In genomic region chr11:95322546-95322945, GRCh38 we compare ENCODE assay signal across 21 cellular contexts.
DNase-seq lines count a peak whose midpoint lies in the region; ATAC-seq, FAIRE-seq and TF ChIP-seq lines count a peak whose summit lies in the region.
"Had no signal": no experiment of that assay in that cellular context is flagged by ENCODE, and none has a peak within 500 bp of the region (broad histone marks: within the 10 kb centered on the region; RNA-seq: fewer than 3 reads in every experiment).

No MANE protein-coding gene starts in this region.

- TF ChIP-seq CTCF in heart right ventricle (IDR thresholded peaks at IDR 0.05) (no peak), mammary epithelial cell (conservative IDR thresholded peaks at IDR 0.05 in 1 of 2, IDR thresholded peaks at IDR 0.05 in 1 of 2; ENCODE audit: extremely low read depth in 1 of 2, insufficient read depth in 1 of 2, low read depth in 1 of 2, low read length in 2 of 2) (no peak), keratinocyte (optimal IDR thresholded peaks at IDR 0.05 in 1 of 3, IDR thresholded peaks at IDR 0.05 in 1 of 3, conservative IDR thresholded peaks at IDR 0.05 in 1 of 3; ENCODE audit: extremely low read depth in 1 of 3, insufficient read depth in 2 of 3, low read length in 3 of 3) (no peak)

- H3K27ac ChIP-seq in heart right ventricle (peak overlapping the region in 1 of 10 donors; percentile 16), mammary epithelial cell (ENCODE audit: insufficient read depth, low read depth, low read length) (no peak overlapping the region), keratinocyte (ENCODE audit: control insufficient read depth, insufficient read depth, low read length) (no peak overlapping the region)

- H3K4me2 ChIP-seq in mammary epithelial cell (ENCODE audit: insufficient read depth, low read depth, low read length) = no peak overlapping the region
- H3K4me2 ChIP-seq in keratinocyte (ENCODE audit: control insufficient read depth, extremely low read depth, insufficient read depth, low read depth, low read length) = peak overlapping the region; percentile 3
- H3K4me2 ChIP-seq: SK-N-SH had no signal

- in situ Hi-C loops in mammary epithelial cell (cut with MboI; ENCODE audit: low sequenced_read_pairs in 2 of 2) = no loop called here

- H3K27ac Mint-ChIP-seq in naive thymus-derived CD8-positive, alpha-beta T cell = no peak overlapping the region
- H3K27ac Mint-ChIP-seq: activated T-cell treated with anti-CD3 and anti-CD28 coated beads, Interleukin-2, amount 50 U/mL, for 72 hours had no signal

- no peaks in the 10 kb centered on the region for H3K27me3 Mint-ChIP-seq in naive thymus-derived CD8-positive, alpha-beta T cell

- BruUV-seq in mammary epithelial cell (replicated peaks; lab: Mats Ljungman, UMichigan) = no TSS peak

- H3K9me3 Mint-ChIP-seq in naive thymus-derived CD8-positive, alpha-beta T cell = peaks cover 0 to 2% (median 0%) of the 10 kb centered on the region in 9 donors
- H3K9me3 Mint-ChIP-seq: activated T-cell treated with anti-CD3 and anti-CD28 coated beads, Interleukin-2, amount 50 U/mL, for 72 hours had no signal

- H3K4me1 ChIP-seq in heart right ventricle = peaks cover 0 to 25% (median 13%) of the 10 kb centered on the region in 9 donors
- H3K4me1 ChIP-seq in mammary epithelial cell (ENCODE audit: insufficient read depth, low read length) = peaks cover 15% of the 10 kb centered on the region
- H3K4me1 ChIP-seq in keratinocyte (ENCODE audit: control insufficient read depth, extremely low read depth, insufficient read depth, low read length) = peaks cover 5% of the 10 kb centered on the region

- POLR2A ChIA-PET in naive thymus-derived CD8-positive, alpha-beta T cell (lab: Charles Lee) = no interaction called here

- H3K4me3 ChIP-seq in heart right ventricle = no peak overlapping the region
- no peak overlapping the region for H3K4me3 ChIP-seq in mammary epithelial cell (replicated peaks in 1 of 3; ENCODE audit: insufficient read depth in 1 of 3, low read depth in 2 of 3, low read length in 3 of 3)
- H3K4me3 ChIP-seq in keratinocyte (ENCODE audit: control insufficient read depth in 2 of 3, extremely low read depth in 1 of 3, insufficient read depth in 2 of 3, low read depth in 1 of 3, low read length in 3 of 3) = no peak overlapping the region

- H3K4me3 Mint-ChIP-seq in naive thymus-derived CD8-positive, alpha-beta T cell = no peak overlapping the region
- H3K4me3 Mint-ChIP-seq: activated T-cell treated with anti-CD3 and anti-CD28 coated beads, Interleukin-2, amount 50 U/mL, for 72 hours; CD4-positive, CD25-positive, alpha-beta regulatory T cell had no signal

- H3K36me3 Mint-ChIP-seq in naive thymus-derived CD8-positive, alpha-beta T cell = peaks cover 0 to 3% (median 0%) of the 10 kb centered on the region in 3 donors
- H3K36me3 Mint-ChIP-seq: activated naive CD4-positive, alpha-beta T cell treated with anti-CD3 and anti-CD28 coated beads, Interleukin-2, amount 50 U/mL, for 72 hours; CD4-positive, CD25-positive, alpha-beta regulatory T cell had no signal

- H2AFZ ChIP-seq in mammary epithelial cell (ENCODE audit: low read depth, low read length) (peak overlapping the region; percentile 50), keratinocyte (ENCODE audit: control insufficient read depth, low read length) (no peak overlapping the region)

- DNase-seq in heart right ventricle = no peak
- DNase-seq in cardiac septum (ENCODE audit: low spot score) = no peak
- DNase-seq in mammary epithelial cell = peak; percentile 69
- no peak for DNase-seq in keratinocyte (ENCODE audit: low read depth, low spot score)
- no peak for DNase-seq in naive thymus-derived CD8-positive, alpha-beta T cell
- no peak for DNase-seq in stimulated activated CD4-positive, alpha-beta T cell treated with anti-CD3 and anti-CD28 coated beads, Interleukin-4, amount 100 ng/mL, for 4 hours
- DNase-seq in stimulated activated CD4-positive, alpha-beta T cell treated with anti-CD3 and anti-CD28 coated beads, Interleukin-1b, Interleukin-23, amount 100 ng/mL, for 48 hours = no peak
- no peak for DNase-seq in activated naive CD4-positive, alpha-beta T cell treated with Interleukin-2 at 50 U/mL for 16 hours
- DNase-seq: activated CD4-positive, alpha-beta T cell treated with anti-CD3 and anti-CD28 coated beads for 1 hour; activated CD8-positive, alpha-beta memory T cell treated with anti-CD3 and anti-CD28 coated beads for 24 hours; activated T-cell treated with anti-CD3 and anti-CD28 coated beads, Interleukin-2, amount 50 U/mL, for 72 hours; CD4-positive, CD25-positive, alpha-beta regulatory T cell; DMS 273 treated with DMSO at 0.1 percent for 48 hours; erythroblast; glutamatergic neuron; NCI-H1694 treated with DMSO at 0.1 percent for 48 hours; NCI-H82; SK-N-SH had no signal

- H3K36me3 ChIP-seq in heart right ventricle = no peaks in the 10 kb centered on the region
- no peaks in the 10 kb centered on the region for H3K36me3 ChIP-seq in mammary epithelial cell (ENCODE audit: insufficient read depth, low read length)
- no peaks in the 10 kb centered on the region for H3K36me3 ChIP-seq in keratinocyte (ENCODE audit: control insufficient read depth in 2 of 2, extremely low read depth in 1 of 2, insufficient read depth in 2 of 2, low read length in 2 of 2)

- no peaks in the 10 kb centered on the region for H3K9me3 ChIP-seq in heart right ventricle
- no peaks in the 10 kb centered on the region for H3K9me3 ChIP-seq in mammary epithelial cell (replicated peaks; ENCODE audit: insufficient read depth, low read length)
- H3K9me3 ChIP-seq in keratinocyte (ENCODE audit: control insufficient read depth, low read depth, low read length) = no peaks in the 10 kb centered on the region
- H3K9me3 ChIP-seq: SK-N-SH had no signal

- FAIRE-seq in keratinocyte (lab: Jason Lieb, UNC) = peak; percentile 58
- FAIRE-seq: GM12891, H54 had no signal

- H3K9ac ChIP-seq in mammary epithelial cell (ENCODE audit: insufficient read depth, low read length) = no peak overlapping the region
- H3K9ac ChIP-seq in keratinocyte (ENCODE audit: control insufficient read depth, extremely low read depth, insufficient read depth, low read length) = no peak overlapping the region
- H3K9ac ChIP-seq: SK-N-SH had no signal

- H3K4me1 Mint-ChIP-seq in naive thymus-derived CD8-positive, alpha-beta T cell = peaks cover 0 to 6% (median under 1%) of the 10 kb centered on the region in 4 donors

- no peaks in the 10 kb centered on the region for H4K20me1 ChIP-seq in mammary epithelial cell (ENCODE audit: insufficient read depth, low read length)
- no peaks in the 10 kb centered on the region for H4K20me1 ChIP-seq in keratinocyte (ENCODE audit: control insufficient read depth, extremely low read depth, insufficient read depth, low read length)

- H3K9me1 ChIP-seq in keratinocyte (ENCODE audit: control insufficient read depth, extremely low read depth, insufficient read depth, low read length) = no peaks in the 10 kb centered on the region

- dilution Hi-C loops in mammary epithelial cell (cut with HindIII; ENCODE audit: low sequenced_read_pairs) (no loop called here), keratinocyte (cut with MboI; ENCODE audit: extremely low pct_ligation_motif_present, low sequenced_read_pairs) (no loop called here)

- peak in 7 of 8 donors; percentile 38 to 89 (median 76) for ATAC-seq in heart right ventricle
- no peak for ATAC-seq in naive thymus-derived CD8-positive, alpha-beta T cell
- ATAC-seq: activated naive CD4-positive, alpha-beta T cell treated with anti-CD3 and anti-CD28 coated beads, Interleukin-2, amount 50 U/mL, for 72 hours; activated T-cell treated with anti-CD3 and anti-CD28 coated beads, Interleukin-2, amount 50 U/mL, for 72 hours had no signal

- no peaks in the 10 kb centered on the region for H3K27me3 ChIP-seq in heart right ventricle
- no peaks in the 10 kb centered on the region for H3K27me3 ChIP-seq in mammary epithelial cell (ENCODE audit: insufficient read depth, low read length)
- no peaks in the 10 kb centered on the region for H3K27me3 ChIP-seq in keratinocyte (ENCODE audit: control insufficient read depth, extremely low read depth, insufficient read depth, low read length)

- intact Hi-C loops in heart right ventricle (cut with DNase I) (no loop called here), cardiac septum (cut with DNase I) (no loop called here), mammary epithelial cell (cut with micrococcal nuclease) (no loop called here)

- CTCF ChIA-PET in mammary epithelial cell (lab: Charles Lee; ENCODE audit: low non-redundant PET) = no interaction called here

- no peaks in the 10 kb centered on the region for H3K79me2 ChIP-seq in mammary epithelial cell (ENCODE audit: insufficient read depth, low read length)
- H3K79me2 ChIP-seq in keratinocyte (ENCODE audit: control insufficient read depth, insufficient read depth, low read length) = no peaks in the 10 kb centered on the region

Comparison
In these comparisons a context has a peak if more than half of its experiments do, and no peak if none do; other contexts are left out.
1. ATAC-seq: peak in heart right ventricle (7 of 8); none in naive thymus-derived CD8-positive, alpha-beta T cell (0 of 2).